In the genomic region with DNA sequence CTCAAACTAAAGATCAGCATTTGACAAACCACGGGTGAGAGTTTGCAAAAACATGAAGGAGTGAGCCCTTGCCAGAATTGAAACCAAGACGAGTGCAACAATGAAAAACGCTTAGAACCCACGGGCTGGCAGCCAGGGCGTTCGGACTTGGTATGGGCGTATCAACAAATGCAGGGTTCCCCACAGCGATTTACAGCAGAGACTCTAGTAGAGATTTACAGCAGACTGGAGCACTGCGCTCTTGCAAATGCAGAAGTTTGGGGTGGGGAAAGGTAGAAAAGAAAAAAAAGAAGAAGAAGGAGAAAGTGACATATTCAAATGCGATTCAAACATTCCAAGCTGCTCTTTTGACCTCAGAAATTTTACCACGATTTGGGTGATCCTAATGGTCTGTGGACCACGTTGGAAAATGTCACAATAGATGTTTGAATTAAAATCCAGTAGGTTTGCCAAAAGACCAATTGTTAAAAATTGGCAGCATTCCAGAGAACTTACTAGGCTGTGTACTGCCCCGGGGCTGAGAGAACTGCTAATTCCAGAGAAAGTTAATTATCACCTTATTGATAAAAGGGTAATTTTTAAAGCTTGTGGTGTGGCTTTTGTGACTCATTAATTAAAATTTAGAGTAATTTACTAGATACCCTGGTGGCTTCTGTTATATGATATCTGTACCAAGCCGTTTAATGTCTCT, we compare ENCODE assay signal across 8 cellular contexts. TPM values are rescaled to one million over a fixed set of nuclear protein-coding genes. Genes with fewer than 3 reads are reported as not detected.
DNase-seq lines count a peak whose midpoint lies in the region; ATAC-seq and TF ChIP-seq lines count a peak whose summit lies in the region.

No MANE protein-coding gene starts in this region.

- no peak for TF ChIP-seq POLR2A in heart left ventricle (IDR thresholded peaks at IDR 0.05)

- H3K9me3 Mint-ChIP-seq in endodermal cell (no peaks in the 10 kb centered on the region), neural crest cell (no peaks in the 10 kb centered on the region)

- ATAC-seq in heart left ventricle (no peak), GM21367 (IDR thresholded peaks at IDR 0.05; ENCODE audit: unreplicated experiment) (no peak)

- H3K27me3 Mint-ChIP-seq in endodermal cell (ENCODE audit: insufficient read depth) (peaks cover 29% of the 10 kb centered on the region), neural crest cell (ENCODE audit: low read depth) (peaks cover 7% of the 10 kb centered on the region)

- H3K27ac ChIP-seq in heart left ventricle: peak overlapping the region in 1 of 12 donors; percentile 28
- H3K27ac ChIP-seq in right atrium auricular region: no peak overlapping the region
- H3K27ac ChIP-seq in endodermal cell (ENCODE audit: low read depth, low read length): peak overlapping the region; percentile 76

- DNase-seq in heart left ventricle: no peak
- DNase-seq in right atrium auricular region (ENCODE audit: low spot score): no peak
- peak; percentile 58 for DNase-seq in activated CD4-positive, alpha-beta T cell treated with anti-CD3 and anti-CD28 coated beads for 48 hours
- peak; percentile 49 for DNase-seq in endodermal cell
- DNase-seq in neural crest cell (ENCODE audit: low read depth, low spot score): no peak
- no peak for DNase-seq in HCEC 1CT
- no peak for DNase-seq in HUDEP-2 (lab: John Stamatoyannopoulos, UW; ENCODE audit: unreplicated experiment in 76 of 76)

- no peaks in the 10 kb centered on the region for H3K36me3 ChIP-seq in heart left ventricle
- H3K36me3 ChIP-seq in right atrium auricular region: no peaks in the 10 kb centered on the region
- H3K36me3 ChIP-seq in endodermal cell (ENCODE audit: control insufficient read depth, insufficient read depth, low read length): no peaks in the 10 kb centered on the region

- H3K4me3 ChIP-seq in heart left ventricle (peak overlapping the region in 10 of 12 donors; percentile 7 to 35 (median 16)), right atrium auricular region (no peak overlapping the region), endodermal cell (ENCODE audit: low read length) (peak overlapping the region; percentile 1)

- no peak overlapping the region for H3K27ac Mint-ChIP-seq in endodermal cell
- H3K27ac Mint-ChIP-seq in neural crest cell (ENCODE audit: unreplicated experiment): no peak overlapping the region

- intact Hi-C loops in heart left ventricle (cut with DNase I): no loop called here

- H3K27me3 ChIP-seq in heart left ventricle (peaks cover 0 to 29% (median 0%) of the 10 kb centered on the region in 9 donors), right atrium auricular region (no peaks in the 10 kb centered on the region), endodermal cell (ENCODE audit: control insufficient read depth, insufficient read depth, low read length, poor library complexity, severe bottlenecking) (peaks cover 33% of the 10 kb centered on the region)

- WGBS in heart left ventricle, 4 donors: 26 to 45% (median 32%) methylated on average over 14 of the region's 14 CpGs
- 35 to 40% methylated on average over 7 to 14 of the region's 14 CpGs for whole genome bisulfite sequencing in endodermal cell (ENCODE audit: insufficient coverage in 1 of 2, insufficient read length in 1 of 2), 2 experiments

- H3K4me1 Mint-ChIP-seq in endodermal cell (peaks cover 18% of the 10 kb centered on the region), neural crest cell (peaks cover 42% of the 10 kb centered on the region)

- H3K9ac ChIP-seq in endodermal cell (ENCODE audit: extremely low read depth, low read length, poor library complexity, severe bottlenecking): no peak overlapping the region

- H3K36me3 Mint-ChIP-seq in endodermal cell (ENCODE audit: low read depth) (no peaks in the 10 kb centered on the region), neural crest cell (ENCODE audit: low read depth) (no peaks in the 10 kb centered on the region)

- TF ChIP-seq CTCF in heart left ventricle (IDR thresholded peaks at IDR 0.05) (no peak), right atrium auricular region (IDR thresholded peaks at IDR 0.05) (no peak), endodermal cell (conservative IDR thresholded peaks at IDR 0.05) (no peak), neural crest cell (conservative IDR thresholded peaks at IDR 0.05) (no peak)

- H3K9me3 ChIP-seq in heart left ventricle (no peaks in the 10 kb centered on the region), right atrium auricular region (no peaks in the 10 kb centered on the region), endodermal cell (ENCODE audit: control insufficient read depth, low read length) (no peaks in the 10 kb centered on the region)

- no peak overlapping the region for H3K4me3 Mint-ChIP-seq in endodermal cell
- peak overlapping the region; percentile 36 for H3K4me3 Mint-ChIP-seq in neural crest cell

- H3K4me1 ChIP-seq in heart left ventricle (peaks cover 0 to 32% (median 2%) of the 10 kb centered on the region in 12 donors), right atrium auricular region (peaks cover 0 to 6% of the 10 kb centered on the region in 2 donors), endodermal cell (ENCODE audit: control insufficient read depth, insufficient read depth, low read length) (no peaks in the 10 kb centered on the region)

RNA-seq across cellular contexts. Expression of a gene that starts 3.4 kb away (rescaled TPM):
- total RNA-seq in heart left ventricle (1 to 10 TPM in 2 of 9 donors, under 1 TPM in 3, not detected in 4; 0.17 to 1.3 (median 0.31) TPM), right atrium auricular region (under 1 TPM; 0.28 to 0.44 TPM), endodermal cell (not detected), neural crest cell (0.39 and 0.86 TPM in 2 replicates)
- under 1 TPM; 0.06 to 0.08 TPM for polyA plus RNA-seq in heart left ventricle
- polyA plus RNA-seq in endodermal cell (2013, experiment 1 of 2): 0.50 TPM
- 0.58 TPM for polyA plus RNA-seq in endodermal cell (2013, experiment 2 of 2)

Comparison
In these comparisons a context has a peak if more than half of its experiments do, and no peak if none do; other contexts are left out.
1. H3K4me3 ChIP-seq: peak in heart left ventricle (10 of 12) and endodermal cell (single experiment); none in right atrium auricular region (0 of 2).
2. DNase-seq: peak in activated CD4-positive, alpha-beta T cell treated with anti-CD3 and anti-CD28 coated beads for 48 hours (single experiment) and endodermal cell (single experiment); none in heart left ventricle (0 of 5), right atrium auricular region (single experiment), neural crest cell (single experiment), HCEC 1CT (single experiment) and HUDEP-2 (0 of 76).